8 cellular contexts compared by ENCODE assay signal in the genomic region with DNA sequence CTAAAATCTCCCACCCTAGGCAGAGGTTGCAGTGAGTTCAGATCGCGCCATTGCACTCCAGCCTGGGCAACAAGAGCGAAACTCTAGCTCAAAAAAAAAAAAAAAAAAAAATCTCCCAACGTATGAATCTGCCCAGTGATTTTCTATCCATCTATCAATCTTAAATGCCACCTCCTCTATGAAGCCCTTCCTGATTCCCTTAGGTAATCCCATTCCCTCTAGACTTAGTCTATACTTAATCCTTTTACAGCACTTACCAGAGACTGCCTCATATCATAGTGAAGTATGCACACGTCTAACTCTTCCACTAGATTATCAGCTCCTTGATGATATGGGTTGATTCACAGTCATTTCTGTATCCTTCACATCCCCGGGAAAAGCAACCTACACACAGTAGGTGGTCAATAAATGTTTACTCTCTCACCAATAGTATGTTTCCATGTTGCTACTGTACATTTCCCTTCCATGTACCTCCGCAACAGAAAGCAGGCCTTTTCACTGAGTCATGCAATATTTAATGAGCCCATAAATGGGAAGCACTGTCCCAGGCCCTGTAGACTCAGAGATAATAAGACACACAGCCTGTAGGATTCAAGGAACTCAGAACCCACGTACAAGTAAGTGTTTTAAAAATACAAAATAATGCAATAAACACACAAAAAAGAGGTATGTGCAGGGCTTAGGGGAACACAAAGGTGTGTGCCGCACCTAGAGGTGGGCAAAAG. TPM values are rescaled to one million over a fixed set of nuclear protein-coding genes. Genes with fewer than 3 reads are reported as not detected.
DNase-seq lines count a peak whose midpoint lies in the region; ATAC-seq and TF ChIP-seq lines count a peak whose summit lies in the region.

No MANE protein-coding gene starts in this region.

- peaks cover 23% of the 10 kb centered on the region for H3K79me2 ChIP-seq in OCI-LY1 (ENCODE audit: insufficient read depth, low read length)

- H3K9me2 ChIP-seq in OCI-LY1 (ENCODE audit: low read depth, low read length): no peaks in the 10 kb centered on the region

- no peaks in the 10 kb centered on the region for H3F3A ChIP-seq in OCI-LY1 (ENCODE audit: insufficient read depth, low read length)

- no peaks in the 10 kb centered on the region for H4K20me1 ChIP-seq in OCI-LY1 (ENCODE audit: insufficient read depth, low read length)

- peaks cover 53% of the 10 kb centered on the region for H3K36me3 ChIP-seq in OCI-LY1 (ENCODE audit: insufficient read depth, low read length)
- H3K36me3 ChIP-seq in psoas muscle (ENCODE audit: insufficient read depth in 1 of 2, low read depth in 1 of 2): peaks cover 10 to 55% of the 10 kb centered on the region in 2 donors

- intact Hi-C loops in psoas muscle (cut with DNase I): no loop called here

- H3K4me1 ChIP-seq in OCI-LY1 (ENCODE audit: insufficient read depth, low read length, severe bottlenecking): peaks cover 28% of the 10 kb centered on the region
- H3K4me1 ChIP-seq in psoas muscle: peaks cover 19% of the 10 kb centered on the region

- peak overlapping the region; percentile 98 for H3K4me2 ChIP-seq in OCI-LY1 (ENCODE audit: low read length)

- DNase-seq in GM12864 (ENCODE audit: low read depth) (no peak), erythroblast (lab: John Stamatoyannopoulos, UW) (peak; percentile 18 to 38), psoas muscle (no peak), NCI-H1436 (lab: John Stamatoyannopoulos, UW) (no peak), midbrain (lab: John Stamatoyannopoulos, UW) (no peak), NCI-H526 treated with DMSO at 0.1 percent for 48 hours (lab: John Stamatoyannopoulos, UW) (no peak), NCI-H2029 treated with DMSO at 0.1 percent for 48 hours (lab: John Stamatoyannopoulos, UW) (no peak)

- no peak for TF ChIP-seq POLR2A in erythroblast (IDR thresholded peaks at IDR 0.05; ENCODE audit: low read length)

- H2AFZ ChIP-seq in OCI-LY1 (ENCODE audit: low read length): no peak overlapping the region

- no peak for ATAC-seq in psoas muscle

- H3K9me3 ChIP-seq in OCI-LY1 (ENCODE audit: low read length) (no peaks in the 10 kb centered on the region), psoas muscle (no peaks in the 10 kb centered on the region)

- H3K27ac ChIP-seq in OCI-LY1 (ENCODE audit: low read depth, low read length, poor library complexity, severe bottlenecking) (no peak overlapping the region), psoas muscle (no peak overlapping the region)

- no peaks in the 10 kb centered on the region for H3K27me3 ChIP-seq in OCI-LY1 (ENCODE audit: insufficient read depth, low read length)
- no peaks in the 10 kb centered on the region for H3K27me3 ChIP-seq in psoas muscle (ENCODE audit: insufficient read depth in 3 of 3, low read length in 2 of 3)

- 77 to 87% (median 84%) methylated on average over 9 of the region's 9 CpGs for WGBS in psoas muscle, 3 donors

- peak overlapping the region; percentile 93 for H3K4me3 ChIP-seq in GM12864 (ENCODE audit: low read depth, low read length)
- peak overlapping the region; percentile 96 for H3K4me3 ChIP-seq in OCI-LY1 (ENCODE audit: low read depth, low read length, poor library complexity, severe bottlenecking)
- H3K4me3 ChIP-seq in psoas muscle: peak overlapping the region; percentile 92

- peak overlapping the region; percentile 94 for H3K9ac ChIP-seq in OCI-LY1 (ENCODE audit: low read length)

- TF ChIP-seq CTCF in GM12864 (IDR thresholded peaks at IDR 0.05; ENCODE audit: low read depth, low read length, missing control alignments): no peak
- TF ChIP-seq CTCF in OCI-LY1 (IDR thresholded peaks at IDR 0.05; ENCODE audit: low read length): no peak
- no peak for TF ChIP-seq CTCF in psoas muscle (IDR thresholded peaks at IDR 0.05)

RNA-seq across cellular contexts. Expression of gene DROSHA, which starts 1.2 kb away (rescaled TPM):
- total RNA-seq in psoas muscle: 10 to 100 TPM; 23.8 to 36.2 (median 31.5) TPM
- polyA plus RNA-seq in psoas muscle: 10 to 100 TPM; 18.2 to 50.5 (median 22.5) TPM

RNA-seq across cellular contexts. Expression of gene C5orf22, which starts 1.4 kb away (rescaled TPM):
- 10 to 100 TPM; 20.6 to 32.4 (median 27.0) TPM for total RNA-seq in psoas muscle
- polyA plus RNA-seq in psoas muscle: 10 to 100 TPM; 14.9 to 29.7 (median 23.9) TPM

Comparison
In these comparisons a context has a peak if more than half of its experiments do, and no peak if none do; other contexts are left out.
1. DNase-seq: peak in erythroblast (2 of 2); none in GM12864 (single experiment), psoas muscle (0 of 2), NCI-H1436 (single experiment), midbrain (single experiment), NCI-H526 treated with DMSO at 0.1 percent for 48 hours (single experiment) and NCI-H2029 treated with DMSO at 0.1 percent for 48 hours (single experiment).
2. Peak in every context shown above with its lines, with median percentiles within 50 percentile points of each other: H3K4me3 ChIP-seq.